Comparison of ENCODE assay signal across 1 cellular context in the genomic region with DNA sequence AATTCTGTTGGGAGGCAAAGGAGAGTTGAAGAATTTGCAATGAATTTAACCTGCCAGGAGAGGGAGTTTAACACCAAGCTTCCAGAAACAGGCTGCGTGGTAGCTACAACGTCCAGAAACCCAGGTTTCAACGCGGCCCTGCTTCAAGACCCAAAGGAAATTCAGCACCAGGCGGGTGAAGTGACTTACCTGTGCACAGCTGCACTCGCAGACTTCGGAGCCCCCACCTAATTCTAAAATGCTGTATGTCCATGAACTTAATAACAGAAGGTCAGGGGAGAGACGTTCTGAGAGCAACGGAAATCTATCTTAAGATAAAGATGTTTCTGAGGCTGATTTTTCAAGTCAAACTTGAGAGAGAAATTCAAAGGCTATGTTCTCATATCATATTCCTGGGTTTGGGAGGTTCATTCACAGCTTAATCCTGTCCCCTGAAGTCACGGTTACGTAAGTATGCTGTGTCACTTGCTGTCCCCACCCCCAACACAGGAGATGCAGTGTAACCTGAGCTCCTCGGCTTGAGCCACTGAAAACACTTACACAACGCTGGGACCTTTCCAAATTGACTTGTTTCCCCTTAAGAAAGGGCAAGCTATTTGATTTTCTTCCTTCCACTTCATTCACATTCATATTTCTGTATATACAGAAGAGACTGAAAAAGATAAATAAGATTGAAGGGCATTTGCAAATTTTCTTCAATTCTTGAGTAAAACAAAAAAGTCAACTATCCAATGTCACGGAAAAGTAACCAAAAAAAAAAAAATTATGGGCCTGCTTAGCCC.
A peak's percentile ranks its signal among the peaks of the same experiment; 100 is the strongest.
TF ChIP-seq lines count a peak whose summit lies in the region.

No MANE protein-coding gene starts in this region.

TF ChIP-seq in K562, 482 proteins besides CTCF, POLR2A, EP300 and RAD21 (continued from another document and continues in another):
- TF ChIP-seq, protein P1, sequence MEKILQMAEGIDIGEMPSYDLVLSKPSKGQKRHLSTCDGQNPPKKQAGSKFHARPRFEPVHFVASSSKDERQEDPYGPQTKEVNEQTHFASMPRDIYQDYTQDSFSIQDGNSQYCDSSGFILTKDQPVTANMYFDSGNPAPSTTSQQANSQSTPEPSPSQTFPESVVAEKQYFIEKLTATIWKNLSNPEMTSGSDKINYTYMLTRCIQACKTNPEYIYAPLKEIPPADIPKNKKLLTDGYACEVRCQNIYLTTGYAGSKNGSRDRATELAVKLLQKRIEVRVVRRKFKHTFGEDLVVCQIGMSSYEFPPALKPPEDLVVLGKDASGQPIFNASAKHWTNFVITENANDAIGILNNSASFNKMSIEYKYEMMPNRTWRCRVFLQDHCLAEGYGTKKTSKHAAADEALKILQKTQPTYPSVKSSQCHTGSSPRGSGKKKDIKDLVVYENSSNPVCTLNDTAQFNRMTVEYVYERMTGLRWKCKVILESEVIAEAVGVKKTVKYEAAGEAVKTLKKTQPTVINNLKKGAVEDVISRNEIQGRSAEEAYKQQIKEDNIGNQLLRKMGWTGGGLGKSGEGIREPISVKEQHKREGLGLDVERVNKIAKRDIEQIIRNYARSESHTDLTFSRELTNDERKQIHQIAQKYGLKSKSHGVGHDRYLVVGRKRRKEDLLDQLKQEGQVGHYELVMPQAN (IDR thresholded peaks at IDR 0.05; ENCODE audit: borderline replicate concordance): 0 out of 2 replicates have a peak, but pooled peaks have one; percentile 42
- TF ChIP-seq, protein P2, sequence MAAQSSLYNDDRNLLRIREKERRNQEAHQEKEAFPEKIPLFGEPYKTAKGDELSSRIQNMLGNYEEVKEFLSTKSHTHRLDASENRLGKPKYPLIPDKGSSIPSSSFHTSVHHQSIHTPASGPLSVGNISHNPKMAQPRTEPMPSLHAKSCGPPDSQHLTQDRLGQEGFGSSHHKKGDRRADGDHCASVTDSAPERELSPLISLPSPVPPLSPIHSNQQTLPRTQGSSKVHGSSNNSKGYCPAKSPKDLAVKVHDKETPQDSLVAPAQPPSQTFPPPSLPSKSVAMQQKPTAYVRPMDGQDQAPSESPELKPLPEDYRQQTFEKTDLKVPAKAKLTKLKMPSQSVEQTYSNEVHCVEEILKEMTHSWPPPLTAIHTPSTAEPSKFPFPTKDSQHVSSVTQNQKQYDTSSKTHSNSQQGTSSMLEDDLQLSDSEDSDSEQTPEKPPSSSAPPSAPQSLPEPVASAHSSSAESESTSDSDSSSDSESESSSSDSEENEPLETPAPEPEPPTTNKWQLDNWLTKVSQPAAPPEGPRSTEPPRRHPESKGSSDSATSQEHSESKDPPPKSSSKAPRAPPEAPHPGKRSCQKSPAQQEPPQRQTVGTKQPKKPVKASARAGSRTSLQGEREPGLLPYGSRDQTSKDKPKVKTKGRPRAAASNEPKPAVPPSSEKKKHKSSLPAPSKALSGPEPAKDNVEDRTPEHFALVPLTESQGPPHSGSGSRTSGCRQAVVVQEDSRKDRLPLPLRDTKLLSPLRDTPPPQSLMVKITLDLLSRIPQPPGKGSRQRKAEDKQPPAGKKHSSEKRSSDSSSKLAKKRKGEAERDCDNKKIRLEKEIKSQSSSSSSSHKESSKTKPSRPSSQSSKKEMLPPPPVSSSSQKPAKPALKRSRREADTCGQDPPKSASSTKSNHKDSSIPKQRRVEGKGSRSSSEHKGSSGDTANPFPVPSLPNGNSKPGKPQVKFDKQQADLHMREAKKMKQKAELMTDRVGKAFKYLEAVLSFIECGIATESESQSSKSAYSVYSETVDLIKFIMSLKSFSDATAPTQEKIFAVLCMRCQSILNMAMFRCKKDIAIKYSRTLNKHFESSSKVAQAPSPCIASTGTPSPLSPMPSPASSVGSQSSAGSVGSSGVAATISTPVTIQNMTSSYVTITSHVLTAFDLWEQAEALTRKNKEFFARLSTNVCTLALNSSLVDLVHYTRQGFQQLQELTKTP (IDR thresholded peaks at IDR 0.05; ENCODE audit: low read depth in 1 of 2, partially characterized antibody in 2 of 2): peak in 1 of 2 experiments; percentile 34
- TF ChIP-seq ZBTB8A (IDR thresholded peaks at IDR 0.05; ENCODE audit: partially characterized antibody): no peak
- no peak for TF ChIP-seq ZBTB1 (CRISPR knock-in tag; IDR thresholded peaks at IDR 0.05; ENCODE audit: borderline replicate concordance, low read depth)
- peak; percentile 87 for TF ChIP-seq MAFK (IDR thresholded peaks at IDR 0.05; ENCODE audit: low read length)
- TF ChIP-seq SMC3 (conservative IDR thresholded peaks at IDR 0.05; ENCODE audit: insufficient read depth, low read depth, low read length): peak; percentile 61
- TF ChIP-seq ZC3H8 (IDR thresholded peaks at IDR 0.05): no peak
- TF ChIP-seq, protein P3, sequence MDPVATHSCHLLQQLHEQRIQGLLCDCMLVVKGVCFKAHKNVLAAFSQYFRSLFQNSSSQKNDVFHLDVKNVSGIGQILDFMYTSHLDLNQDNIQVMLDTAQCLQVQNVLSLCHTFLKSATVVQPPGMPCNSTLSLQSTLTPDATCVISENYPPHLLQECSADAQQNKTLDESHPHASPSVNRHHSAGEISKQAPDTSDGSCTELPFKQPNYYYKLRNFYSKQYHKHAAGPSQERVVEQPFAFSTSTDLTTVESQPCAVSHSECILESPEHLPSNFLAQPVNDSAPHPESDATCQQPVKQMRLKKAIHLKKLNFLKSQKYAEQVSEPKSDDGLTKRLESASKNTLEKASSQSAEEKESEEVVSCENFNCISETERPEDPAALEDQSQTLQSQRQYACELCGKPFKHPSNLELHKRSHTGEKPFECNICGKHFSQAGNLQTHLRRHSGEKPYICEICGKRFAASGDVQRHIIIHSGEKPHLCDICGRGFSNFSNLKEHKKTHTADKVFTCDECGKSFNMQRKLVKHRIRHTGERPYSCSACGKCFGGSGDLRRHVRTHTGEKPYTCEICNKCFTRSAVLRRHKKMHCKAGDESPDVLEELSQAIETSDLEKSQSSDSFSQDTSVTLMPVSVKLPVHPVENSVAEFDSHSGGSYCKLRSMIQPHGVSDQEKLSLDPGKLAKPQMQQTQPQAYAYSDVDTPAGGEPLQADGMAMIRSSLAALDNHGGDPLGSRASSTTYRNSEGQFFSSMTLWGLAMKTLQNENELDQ (CRISPR knock-in tag; IDR thresholded peaks at IDR 0.05; ENCODE audit: borderline replicate concordance): no peak
- no peak; the same call in 1 of the 2 replicates for TF ChIP-seq ZNF696 (CRISPR knock-in tag; conservative IDR thresholded peaks at IDR 0.05)
- TF ChIP-seq EP400 (IDR thresholded peaks at IDR 0.05): peak; percentile 62
- TF ChIP-seq RBM14 (IDR thresholded peaks at IDR 0.05; ENCODE audit: borderline replicate concordance, insufficient read depth, low read depth, low read length): no peak
- no peak for TF ChIP-seq NFATC3 (IDR thresholded peaks at IDR 0.05)
- TF ChIP-seq PTTG1 (tag; IDR thresholded peaks at IDR 0.05; ENCODE audit: low read depth): 0 out of 2 replicates have a peak, but pooled peaks have one; percentile 31
- TF ChIP-seq SIN3A (IDR thresholded peaks at IDR 0.05; ENCODE audit: borderline replicate concordance in 2 of 2, control insufficient read depth in 1 of 2, low read depth in 2 of 2, low read length in 2 of 2): no peak
- TF ChIP-seq, protein P4, sequence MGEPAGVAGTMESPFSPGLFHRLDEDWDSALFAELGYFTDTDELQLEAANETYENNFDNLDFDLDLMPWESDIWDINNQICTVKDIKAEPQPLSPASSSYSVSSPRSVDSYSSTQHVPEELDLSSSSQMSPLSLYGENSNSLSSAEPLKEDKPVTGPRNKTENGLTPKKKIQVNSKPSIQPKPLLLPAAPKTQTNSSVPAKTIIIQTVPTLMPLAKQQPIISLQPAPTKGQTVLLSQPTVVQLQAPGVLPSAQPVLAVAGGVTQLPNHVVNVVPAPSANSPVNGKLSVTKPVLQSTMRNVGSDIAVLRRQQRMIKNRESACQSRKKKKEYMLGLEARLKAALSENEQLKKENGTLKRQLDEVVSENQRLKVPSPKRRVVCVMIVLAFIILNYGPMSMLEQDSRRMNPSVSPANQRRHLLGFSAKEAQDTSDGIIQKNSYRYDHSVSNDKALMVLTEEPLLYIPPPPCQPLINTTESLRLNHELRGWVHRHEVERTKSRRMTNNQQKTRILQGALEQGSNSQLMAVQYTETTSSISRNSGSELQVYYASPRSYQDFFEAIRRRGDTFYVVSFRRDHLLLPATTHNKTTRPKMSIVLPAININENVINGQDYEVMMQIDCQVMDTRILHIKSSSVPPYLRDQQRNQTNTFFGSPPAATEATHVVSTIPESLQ (CRISPR knock-in tag; IDR thresholded peaks at IDR 0.05): no peak
- TF ChIP-seq, protein P5, sequence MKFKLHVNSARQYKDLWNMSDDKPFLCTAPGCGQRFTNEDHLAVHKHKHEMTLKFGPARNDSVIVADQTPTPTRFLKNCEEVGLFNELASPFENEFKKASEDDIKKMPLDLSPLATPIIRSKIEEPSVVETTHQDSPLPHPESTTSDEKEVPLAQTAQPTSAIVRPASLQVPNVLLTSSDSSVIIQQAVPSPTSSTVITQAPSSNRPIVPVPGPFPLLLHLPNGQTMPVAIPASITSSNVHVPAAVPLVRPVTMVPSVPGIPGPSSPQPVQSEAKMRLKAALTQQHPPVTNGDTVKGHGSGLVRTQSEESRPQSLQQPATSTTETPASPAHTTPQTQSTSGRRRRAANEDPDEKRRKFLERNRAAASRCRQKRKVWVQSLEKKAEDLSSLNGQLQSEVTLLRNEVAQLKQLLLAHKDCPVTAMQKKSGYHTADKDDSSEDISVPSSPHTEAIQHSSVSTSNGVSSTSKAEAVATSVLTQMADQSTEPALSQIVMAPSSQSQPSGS (CRISPR knock-in tag; IDR thresholded peaks at IDR 0.05): no peak
- no peak for TF ChIP-seq FOSL1 (tag; conservative IDR thresholded peaks at IDR 0.05)
- no peak for TF ChIP-seq ARHGAP35 (IDR thresholded peaks at IDR 0.05; ENCODE audit: partially characterized antibody)
- TF ChIP-seq, protein P6, sequence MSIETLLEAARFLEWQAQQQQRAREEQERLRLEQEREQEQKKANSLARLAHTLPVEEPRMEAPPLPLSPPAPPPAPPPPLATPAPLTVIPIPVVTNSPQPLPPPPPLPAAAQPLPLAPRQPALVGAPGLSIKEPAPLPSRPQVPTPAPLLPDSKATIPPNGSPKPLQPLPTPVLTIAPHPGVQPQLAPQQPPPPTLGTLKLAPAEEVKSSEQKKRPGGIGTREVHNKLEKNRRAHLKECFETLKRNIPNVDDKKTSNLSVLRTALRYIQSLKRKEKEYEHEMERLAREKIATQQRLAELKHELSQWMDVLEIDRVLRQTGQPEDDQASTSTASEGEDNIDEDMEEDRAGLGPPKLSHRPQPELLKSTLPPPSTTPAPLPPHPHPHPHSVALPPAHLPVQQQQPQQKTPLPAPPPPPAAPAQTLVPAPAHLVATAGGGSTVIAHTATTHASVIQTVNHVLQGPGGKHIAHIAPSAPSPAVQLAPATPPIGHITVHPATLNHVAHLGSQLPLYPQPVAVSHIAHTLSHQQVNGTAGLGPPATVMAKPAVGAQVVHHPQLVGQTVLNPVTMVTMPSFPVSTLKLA (conservative IDR thresholded peaks at IDR 0.05): peak; percentile 3 to 26; a peak in 1 of 4 replicates
- TF ChIP-seq NCOA6 (IDR thresholded peaks at IDR 0.05): no peak
- TF ChIP-seq ZEB2 (IDR thresholded peaks at IDR 0.05): no peak
- no peak for TF ChIP-seq IRF2 (CRISPR knock-in tag; IDR thresholded peaks at IDR 0.05)
- TF ChIP-seq, protein P7, sequence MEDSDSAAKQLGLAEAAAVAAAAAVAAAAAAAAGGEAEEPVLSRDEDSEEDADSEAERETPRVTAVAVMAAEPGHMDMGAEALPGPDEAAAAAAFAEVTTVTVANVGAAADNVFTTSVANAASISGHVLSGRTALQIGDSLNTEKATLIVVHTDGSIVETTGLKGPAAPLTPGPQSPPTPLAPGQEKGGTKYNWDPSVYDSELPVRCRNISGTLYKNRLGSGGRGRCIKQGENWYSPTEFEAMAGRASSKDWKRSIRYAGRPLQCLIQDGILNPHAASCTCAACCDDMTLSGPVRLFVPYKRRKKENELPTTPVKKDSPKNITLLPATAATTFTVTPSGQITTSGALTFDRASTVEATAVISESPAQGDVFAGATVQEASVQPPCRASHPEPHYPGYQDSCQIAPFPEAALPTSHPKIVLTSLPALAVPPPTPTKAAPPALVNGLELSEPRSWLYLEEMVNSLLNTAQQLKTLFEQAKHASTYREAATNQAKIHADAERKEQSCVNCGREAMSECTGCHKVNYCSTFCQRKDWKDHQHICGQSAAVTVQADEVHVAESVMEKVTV (CRISPR knock-in tag; IDR thresholded peaks at IDR 0.05): peak; percentile 90
- TF ChIP-seq SMARCC2 (IDR thresholded peaks at IDR 0.05; ENCODE audit: low read depth): no peak
- TF ChIP-seq, protein P8, sequence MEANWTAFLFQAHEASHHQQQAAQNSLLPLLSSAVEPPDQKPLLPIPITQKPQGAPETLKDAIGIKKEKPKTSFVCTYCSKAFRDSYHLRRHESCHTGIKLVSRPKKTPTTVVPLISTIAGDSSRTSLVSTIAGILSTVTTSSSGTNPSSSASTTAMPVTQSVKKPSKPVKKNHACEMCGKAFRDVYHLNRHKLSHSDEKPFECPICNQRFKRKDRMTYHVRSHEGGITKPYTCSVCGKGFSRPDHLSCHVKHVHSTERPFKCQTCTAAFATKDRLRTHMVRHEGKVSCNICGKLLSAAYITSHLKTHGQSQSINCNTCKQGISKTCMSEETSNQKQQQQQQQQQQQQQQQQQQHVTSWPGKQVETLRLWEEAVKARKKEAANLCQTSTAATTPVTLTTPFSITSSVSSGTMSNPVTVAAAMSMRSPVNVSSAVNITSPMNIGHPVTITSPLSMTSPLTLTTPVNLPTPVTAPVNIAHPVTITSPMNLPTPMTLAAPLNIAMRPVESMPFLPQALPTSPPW (CRISPR knock-in tag; IDR thresholded peaks at IDR 0.05): no peak
- TF ChIP-seq KAT2B (IDR thresholded peaks at IDR 0.05; ENCODE audit: low read depth, low read length): no peak
- no peak for TF ChIP-seq KDM5B (IDR thresholded peaks at IDR 0.05; ENCODE audit: insufficient replicate concordance, low read depth, low read length)
- no peak for TF ChIP-seq SAFB2 (IDR thresholded peaks at IDR 0.05; ENCODE audit: borderline replicate concordance, low read depth, low read length, severe bottlenecking)
- peak; percentile 85 for TF ChIP-seq SMARCB1 (IDR thresholded peaks at IDR 0.05; ENCODE audit: insufficient read length, low read depth)
- peak; percentile 100 for TF ChIP-seq ZNF121 (CRISPR knock-in tag; conservative IDR thresholded peaks at IDR 0.05)
- no peak for TF ChIP-seq E2F3 (CRISPR knock-in tag; IDR thresholded peaks at IDR 0.05)
- no peak for TF ChIP-seq GTF2E2 (tag; IDR thresholded peaks at IDR 0.05)
- TF ChIP-seq, protein P9, sequence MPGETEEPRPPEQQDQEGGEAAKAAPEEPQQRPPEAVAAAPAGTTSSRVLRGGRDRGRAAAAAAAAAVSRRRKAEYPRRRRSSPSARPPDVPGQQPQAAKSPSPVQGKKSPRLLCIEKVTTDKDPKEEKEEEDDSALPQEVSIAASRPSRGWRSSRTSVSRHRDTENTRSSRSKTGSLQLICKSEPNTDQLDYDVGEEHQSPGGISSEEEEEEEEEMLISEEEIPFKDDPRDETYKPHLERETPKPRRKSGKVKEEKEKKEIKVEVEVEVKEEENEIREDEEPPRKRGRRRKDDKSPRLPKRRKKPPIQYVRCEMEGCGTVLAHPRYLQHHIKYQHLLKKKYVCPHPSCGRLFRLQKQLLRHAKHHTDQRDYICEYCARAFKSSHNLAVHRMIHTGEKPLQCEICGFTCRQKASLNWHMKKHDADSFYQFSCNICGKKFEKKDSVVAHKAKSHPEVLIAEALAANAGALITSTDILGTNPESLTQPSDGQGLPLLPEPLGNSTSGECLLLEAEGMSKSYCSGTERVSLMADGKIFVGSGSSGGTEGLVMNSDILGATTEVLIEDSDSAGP (CRISPR knock-in tag; IDR thresholded peaks at IDR 0.05): no peak
- peak; percentile 50; the same call in 1 of the 2 replicates for TF ChIP-seq BCOR (IDR thresholded peaks at IDR 0.05)
- TF ChIP-seq L3MBTL2 (IDR thresholded peaks at IDR 0.05): 0 out of 2 replicates have a peak, but pooled peaks have one; percentile 32
- TF ChIP-seq MAFG (tag; conservative IDR thresholded peaks at IDR 0.05): peak; percentile 88
- TF ChIP-seq ZNF444 (CRISPR knock-in tag; IDR thresholded peaks at IDR 0.05): no peak
- no peak for TF ChIP-seq MTA2 (IDR thresholded peaks at IDR 0.05; ENCODE audit: low read depth)
- no peak for TF ChIP-seq ZNF79 (CRISPR knock-in tag; IDR thresholded peaks at IDR 0.05; ENCODE audit: low read depth)
- TF ChIP-seq NRF1 (conservative IDR thresholded peaks at IDR 0.05 in 1 of 2, IDR thresholded peaks at IDR 0.05 in 1 of 2): 0 out of 4 replicates have a peak, but pooled peaks of 1 of the 2 experiments have one; percentile 8
